In the genomic region with DNA sequence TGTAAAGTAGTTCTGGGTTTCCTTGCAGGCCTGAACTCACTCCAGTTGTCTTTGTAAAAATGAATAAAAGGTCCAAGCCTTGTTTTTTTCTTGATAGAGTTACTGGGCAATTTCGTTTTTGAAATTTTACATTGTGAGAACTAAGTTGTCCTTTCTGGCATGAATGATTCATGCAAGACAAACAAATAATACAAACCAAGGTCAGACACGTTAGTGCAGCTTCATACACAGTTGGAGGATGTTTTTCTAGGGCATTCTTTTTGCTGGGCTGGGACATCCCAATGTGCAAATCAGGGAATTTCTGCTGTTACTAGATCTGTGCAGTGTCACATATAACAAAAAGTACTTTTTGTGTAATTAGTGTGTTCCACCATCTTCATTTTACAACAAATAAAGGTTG, we compare ENCODE assay signal across 21 cellular contexts.
DNase-seq lines count a peak whose midpoint lies in the region; FAIRE-seq and TF ChIP-seq lines count a peak whose summit lies in the region.
"Had no signal": no experiment of that assay in that cellular context is flagged by ENCODE, and none has a peak within 500 bp of the region (broad histone marks: within the 10 kb centered on the region; RNA-seq: fewer than 3 reads in every experiment).

No MANE protein-coding gene starts in this region.

- no CpG with 5 or more reads among the region's 2 CpGs for WGBS in neuronal stem cell (ENCODE audit: extremely low coverage in 2 of 2, insufficient read length in 2 of 2, insufficient replicate concordance in 1 of 2), 2 donors

- no peaks in the 10 kb centered on the region for H3K27me3 ChIP-seq in astrocyte (ENCODE audit: insufficient read depth, low read length)
- no peaks in the 10 kb centered on the region for H3K27me3 ChIP-seq in neuronal stem cell (ENCODE audit: control insufficient read depth in 3 of 3, insufficient read depth in 3 of 3, low read depth in 1 of 3, low read length in 3 of 3)
- H3K27me3 ChIP-seq: gastrocnemius medialis, testis had no signal

- H3K79me1 ChIP-seq in neuronal stem cell (ENCODE audit: low read depth, low read length), result no peaks in the 10 kb centered on the region

- H3K23ac ChIP-seq in neuronal stem cell (ENCODE audit: low read depth, low read length, poor library complexity), result no peak overlapping the region

- no peak overlapping the region for H3K18ac ChIP-seq in neuronal stem cell (ENCODE audit: low read length)

- no peak overlapping the region for H2BK15ac ChIP-seq in neuronal stem cell (ENCODE audit: low read length)

- H3K9ac ChIP-seq in astrocyte (ENCODE audit: low read length) (no peak overlapping the region), neuronal stem cell (ENCODE audit: low read depth, low read length, poor library complexity) (no peak overlapping the region)
- H3K9ac ChIP-seq: parathyroid adenoma had no signal

- H2BK5ac ChIP-seq in neuronal stem cell (ENCODE audit: low read length), result no peak overlapping the region

- no peaks in the 10 kb centered on the region for H3K79me2 ChIP-seq in astrocyte (ENCODE audit: insufficient read depth, low read length)
- H3K79me2 ChIP-seq: parathyroid adenoma had no signal

- H4K8ac ChIP-seq in neuronal stem cell (ENCODE audit: low read depth, low read length), result no peak overlapping the region

- H4K91ac ChIP-seq in neuronal stem cell (ENCODE audit: low read depth, low read length, poor library complexity), result no peak overlapping the region

- peaks cover 14% of the 10 kb centered on the region for H3K4me1 ChIP-seq in astrocyte (ENCODE audit: insufficient read depth, low read length)
- peaks cover 0 to 6% of the 10 kb centered on the region in 2 donors for H3K4me1 ChIP-seq in neuronal stem cell (ENCODE audit: control insufficient read depth in 2 of 2, insufficient read depth in 1 of 2, low read depth in 1 of 2, low read length in 2 of 2)
- H3K4me1 ChIP-seq: gastrocnemius medialis, HAP-1, parathyroid adenoma, testis had no signal

- H3K36me3 ChIP-seq in astrocyte (ENCODE audit: insufficient read depth, low read length), result no peaks in the 10 kb centered on the region
- no peaks in the 10 kb centered on the region for H3K36me3 ChIP-seq in neuronal stem cell (replicated peaks in 1 of 2; ENCODE audit: control insufficient read depth in 2 of 2, insufficient read depth in 2 of 2, low read length in 2 of 2)
- H3K36me3 ChIP-seq: gastrocnemius medialis, HAP-1 had no signal

- H3K14ac ChIP-seq in neuronal stem cell (ENCODE audit: low read length), result no peak overlapping the region

- H3K4me3 Mint-ChIP-seq in astrocyte (ENCODE audit: unreplicated experiment), result no peak overlapping the region
- H3K4me3 Mint-ChIP-seq: activated CD4-positive, alpha-beta memory T cell treated with anti-CD3 and anti-CD28 coated beads for 36 hours; CD14-positive monocyte; effector memory CD8-positive, alpha-beta T cell had no signal

- DNase-seq in ELR (ENCODE audit: low read depth), result peak; percentile 46
- peak; percentile 69 for DNase-seq in astrocyte (ENCODE audit: low read depth)
- peak; percentile 57 for DNase-seq in fibroblast of mammary gland (ENCODE audit: low read depth)
- peak; percentile 70 for DNase-seq in smooth muscle cell of the brain vasculature (ENCODE audit: low read depth, low spot score)
- no peak for DNase-seq in neuronal stem cell (ENCODE audit: low spot score)
- no peak for DNase-seq in stimulated activated CD4-positive, alpha-beta T cell treated with anti-CD3 and anti-CD28 coated beads, Interleukin-15, amount 100 ng/mL, for 24 hours
- DNase-seq in NCI-H1436 (lab: John Stamatoyannopoulos, UW), result no peak
- DNase-seq: activated CD4-positive, alpha-beta memory T cell treated with anti-CD3 and anti-CD28 coated beads for 36 hours; activated naive CD4-positive, alpha-beta T cell treated with anti-CD3 and anti-CD28 coated beads, Interleukin-2, amount 50 U/mL, for 16 hours; activated T-cell treated with anti-CD3 and anti-CD28 coated beads, Interleukin-2, amount 50 U/mL, for 1 hour; DMS153; effector memory CD8-positive, alpha-beta T cell; gastrocnemius medialis; NCI-H1694 treated with DMSO at 0.1 percent for 48 hours; small intestine; testis had no signal

- H2AFZ ChIP-seq in astrocyte (ENCODE audit: low read depth, low read length) (no peak overlapping the region), neuronal stem cell (ENCODE audit: low read length) (no peak overlapping the region)
- H2AFZ ChIP-seq: parathyroid adenoma had no signal

- H2AK5ac ChIP-seq in neuronal stem cell (ENCODE audit: low read depth, low read length), result no peak overlapping the region

- H3K27ac Mint-ChIP-seq in astrocyte (ENCODE audit: unreplicated experiment), result no peak overlapping the region
- H3K27ac Mint-ChIP-seq: activated CD4-positive, alpha-beta memory T cell treated with anti-CD3 and anti-CD28 coated beads for 36 hours; CD14-positive monocyte; effector memory CD8-positive, alpha-beta T cell had no signal

- H2BK120ac ChIP-seq in neuronal stem cell (ENCODE audit: low read depth, low read length), result no peak overlapping the region

- H3K9me3 ChIP-seq in astrocyte (ENCODE audit: insufficient read depth, low read depth, low read length) (no peaks in the 10 kb centered on the region), neuronal stem cell (replicated peaks in 1 of 2; ENCODE audit: control insufficient read depth in 2 of 2, insufficient read depth in 1 of 2, low read depth in 1 of 2, low read length in 2 of 2) (peaks cover 0 to 2% of the 10 kb centered on the region in 2 donors)
- H3K9me3 ChIP-seq: gastrocnemius medialis, HAP-1, testis had no signal

- no peak overlapping the region for H3K4ac ChIP-seq in neuronal stem cell (ENCODE audit: low read length)

- H3K27ac ChIP-seq in astrocyte (ENCODE audit: low read depth, low read length), result no peak overlapping the region
- H3K27ac ChIP-seq in neuronal stem cell (replicated peaks; ENCODE audit: low read length), result no peak overlapping the region
- H3K27ac ChIP-seq: gastrocnemius medialis, parathyroid adenoma, testis had no signal

- TF ChIP-seq CTCF in astrocyte (IDR thresholded peaks at IDR 0.05; ENCODE audit: insufficient read depth, low read depth, low read length) (no peak), fibroblast of mammary gland (conservative IDR thresholded peaks at IDR 0.05; ENCODE audit: control insufficient read depth, insufficient read depth, low read depth, low read length) (no peak)

- no peak for FAIRE-seq in astrocyte (lab: Jason Lieb, UNC)
- FAIRE-seq: GM18507, HTR-8/SVneo, small intestine had no signal

- H4K20me1 ChIP-seq in astrocyte (ENCODE audit: insufficient read depth, low read length), result no peaks in the 10 kb centered on the region

- H2BK12ac ChIP-seq in neuronal stem cell (ENCODE audit: low read length), result no peak overlapping the region

- H3K27me3 Mint-ChIP-seq in astrocyte (ENCODE audit: low read depth, unreplicated experiment), result no peaks in the 10 kb centered on the region
- H3K27me3 Mint-ChIP-seq: activated CD4-positive, alpha-beta memory T cell treated with anti-CD3 and anti-CD28 coated beads for 36 hours had no signal

- H3K4me1 Mint-ChIP-seq in astrocyte (ENCODE audit: low read depth, unreplicated experiment), result peaks cover 8% of the 10 kb centered on the region

- no peaks in the 10 kb centered on the region for H3K9me3 Mint-ChIP-seq in astrocyte (ENCODE audit: unreplicated experiment)
- H3K9me3 Mint-ChIP-seq: activated CD4-positive, alpha-beta memory T cell treated with anti-CD3 and anti-CD28 coated beads for 36 hours; effector memory CD8-positive, alpha-beta T cell had no signal

- no peak overlapping the region for H3K4me3 ChIP-seq in astrocyte (ENCODE audit: insufficient read depth, low read depth, low read length)
- no peak overlapping the region for H3K4me3 ChIP-seq in fibroblast of mammary gland (ENCODE audit: control insufficient read depth, low read depth, low read length)
- H3K4me3 ChIP-seq in neuronal stem cell (ENCODE audit: low read length in 2 of 2), result no peak overlapping the region
- H3K4me3 ChIP-seq: gastrocnemius medialis, HAP-1, testis had no signal

- H3K4me2 ChIP-seq in astrocyte (ENCODE audit: low read length) (peak overlapping the region; percentile 35), neuronal stem cell (ENCODE audit: insufficient read depth, low read length, poor library complexity, severe bottlenecking) (no peak overlapping the region)

- H3K36me3 Mint-ChIP-seq in astrocyte (ENCODE audit: low read depth, unreplicated experiment), result peaks cover 2% of the 10 kb centered on the region
- H3K36me3 Mint-ChIP-seq: activated CD4-positive, alpha-beta memory T cell treated with anti-CD3 and anti-CD28 coated beads for 36 hours; CD14-positive monocyte had no signal

Comparison
In these comparisons a context has a peak if more than half of its experiments do, and no peak if none do; other contexts are left out.
1. DNase-seq: peak in ELR (single experiment), astrocyte (single experiment), fibroblast of mammary gland (single experiment) and smooth muscle cell of the brain vasculature (single experiment); none in neuronal stem cell (single experiment), stimulated activated CD4-positive, alpha-beta T cell treated with anti-CD3 and anti-CD28 coated beads, Interleukin-15, amount 100 ng/mL, for 24 hours (single experiment) and NCI-H1436 (single experiment).